ENCODE assay signal across 17 cellular contexts in the genomic region with DNA sequence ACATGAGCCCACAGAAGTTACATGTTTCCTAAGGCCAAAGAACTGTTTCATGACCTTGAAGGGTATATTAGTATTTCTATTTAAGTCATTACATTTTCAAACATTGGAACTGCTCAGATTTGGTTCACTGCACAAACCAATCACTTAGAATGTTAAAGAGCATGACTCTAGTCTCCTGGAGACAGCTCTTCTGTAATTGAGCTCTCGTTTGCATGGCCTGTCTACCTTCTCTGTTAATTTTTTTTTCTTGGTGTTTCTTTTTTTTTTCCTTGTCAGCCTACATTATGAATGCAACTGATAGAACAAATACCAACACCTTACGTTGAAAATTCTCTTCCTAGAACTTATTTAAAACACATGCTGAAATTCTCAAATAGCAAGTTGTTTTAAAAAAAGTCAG.
DNase-seq lines count a peak whose midpoint lies in the region; ATAC-seq and TF ChIP-seq lines count a peak whose summit lies in the region.
"Had no signal": no experiment of that assay in that cellular context is flagged by ENCODE, and none has a peak within 500 bp of the region (broad histone marks: within the 10 kb centered on the region; RNA-seq: fewer than 3 reads in every experiment).

No MANE protein-coding gene starts in this region.

- TF ChIP-seq POLR2A in heart left ventricle (IDR thresholded peaks at IDR 0.05): no peak

- H3K9ac ChIP-seq in OCI-LY3 (ENCODE audit: low read length): no peak overlapping the region
- no peak overlapping the region for H3K9ac ChIP-seq in SK-N-SH
- H3K9ac ChIP-seq: BLaER1 had no signal

- H3K4me2 ChIP-seq in OCI-LY3 (ENCODE audit: low read length) (peak overlapping the region; percentile 52), SK-N-SH (no peak overlapping the region)
- H3K4me2 ChIP-seq: BLaER1, PC-9 had no signal

- H3F3A ChIP-seq in SK-N-SH (replicated peaks; ENCODE audit: insufficient read depth): no peaks in the 10 kb centered on the region

- no peaks in the 10 kb centered on the region for H3K27me3 ChIP-seq in OCI-LY3 (ENCODE audit: low read depth, low read length)
- no peaks in the 10 kb centered on the region for H3K27me3 ChIP-seq in heart left ventricle
- no peaks in the 10 kb centered on the region for H3K27me3 ChIP-seq in SK-N-SH (ENCODE audit: insufficient read depth)
- H3K27me3 ChIP-seq: BLaER1, SJSA1 had no signal

- ATAC-seq in GM19395 (IDR thresholded peaks at IDR 0.05; ENCODE audit: unreplicated experiment): peak; percentile 25
- peak; percentile 44 for ATAC-seq in HG03103 (IDR thresholded peaks at IDR 0.05; ENCODE audit: low read depth, unreplicated experiment)
- ATAC-seq in heart left ventricle: no peak
- ATAC-seq: CD8-positive, alpha-beta T cell had no signal

- TF ChIP-seq EP300 in SK-N-SH (IDR thresholded peaks at IDR 0.05; ENCODE audit: borderline replicate concordance in 1 of 2, low read depth in 1 of 2, low read length in 1 of 2): no peak

- POLR2A ChIA-PET in SK-N-SH (lab: Yijun Ruan, JAX): no interaction called here

- TF ChIP-seq CTCF in OCI-LY3 (IDR thresholded peaks at IDR 0.05; ENCODE audit: low read depth, low read length) (no peak), heart left ventricle (IDR thresholded peaks at IDR 0.05) (no peak), SK-N-SH (IDR thresholded peaks at IDR 0.05) (no peak)

- WGBS in heart left ventricle, 4 donors: 70 to 81% (median 75%) methylated on average over 2 of the region's 2 CpGs
- 0% methylated on average over 2 of the region's 2 CpGs for WGBS in SK-N-SH (ENCODE audit: low lambda C conversion rate)

- H3K9me2 ChIP-seq in SK-N-SH: no peaks in the 10 kb centered on the region

- no peaks in the 10 kb centered on the region for H3K36me3 ChIP-seq in OCI-LY3 (replicated peaks; ENCODE audit: low read depth, low read length)
- H3K36me3 ChIP-seq in heart left ventricle: no peaks in the 10 kb centered on the region
- no peaks in the 10 kb centered on the region for H3K36me3 ChIP-seq in SK-N-SH (replicated peaks in 1 of 2; ENCODE audit: control insufficient read depth in 1 of 2, insufficient read depth in 2 of 2, low read length in 1 of 2)
- H3K36me3 ChIP-seq: BLaER1, SJSA1 had no signal

- intact Hi-C loops in heart left ventricle (cut with DNase I): no loop called here

- CTCF ChIA-PET in SK-N-SH (lab: Yijun Ruan, JAX): interaction anchor here (0.7 kb wide), 1 partner anchor 13 kb away, joined by 3 read pairs; no protein-coding TSS in a partner anchor

- peaks cover 13% of the 10 kb centered on the region for H3K4me1 ChIP-seq in OCI-LY3 (ENCODE audit: low read length)
- H3K4me1 ChIP-seq in heart left ventricle: no peaks in the 10 kb centered on the region
- 0 out of 4 replicates have a peak, but pooled peaks cover 0 to 4% of the 10 kb centered on the region in 2 experiments for H3K4me1 ChIP-seq in SK-N-SH (ENCODE audit: control insufficient read depth in 1 of 2, insufficient read depth in 2 of 2, low read depth in 1 of 2, low read length in 1 of 2)
- H3K4me1 ChIP-seq: BLaER1 had no signal

- no peaks in the 10 kb centered on the region for H3K9me3 ChIP-seq in OCI-LY3 (ENCODE audit: insufficient read depth, low read length)
- H3K9me3 ChIP-seq in heart left ventricle: no peaks in the 10 kb centered on the region
- H3K9me3 ChIP-seq in SK-N-SH: no peaks in the 10 kb centered on the region
- H3K9me3 ChIP-seq: BLaER1, SJSA1 had no signal

- TF ChIP-seq RAD21 in SK-N-SH (IDR thresholded peaks at IDR 0.05; ENCODE audit: low read length): no peak

- H4K20me1 ChIP-seq in OCI-LY3 (ENCODE audit: insufficient read depth, low read length): no peaks in the 10 kb centered on the region
- H4K20me1 ChIP-seq in SK-N-SH (ENCODE audit: insufficient read depth): no peaks in the 10 kb centered on the region
- H4K20me1 ChIP-seq: BLaER1 had no signal

- DNase-seq in DMS79 (lab: John Stamatoyannopoulos, UW) (peak; percentile 45), heart left ventricle (no peak), putamen (ENCODE audit: low spot score) (no peak), SK-N-SH (no peak)
- DNase-seq: CD8-positive, alpha-beta T cell; GDM1; KBM-7; NCI-H1417 treated with DMSO at 0.1 percent for 48 hours; NCI-H2081; NCI-H2227 treated with DMSO at 0.1 percent for 48 hours; PC-9; SW 1271 had no signal

- H3K4me3 ChIP-seq in OCI-LY3 (ENCODE audit: low read length) (0 out of 2 replicates have a peak overlapping the region, but pooled peaks have one; percentile 26), heart left ventricle (no peak overlapping the region), SK-N-SH (ENCODE audit: low read depth in 2 of 2, low read length in 1 of 2) (no peak overlapping the region)
- H3K4me3 ChIP-seq: BLaER1, PC-9, SJSA1 had no signal

- H2AFZ ChIP-seq in OCI-LY3 (ENCODE audit: low read depth, low read length) (peak overlapping the region; percentile 77; the same call in 1 of the 2 replicates), SK-N-SH (ENCODE audit: low read depth) (no peak overlapping the region)
- H2AFZ ChIP-seq: PC-9 had no signal

- H3K27ac ChIP-seq in OCI-LY3 (ENCODE audit: low read length) (no peak overlapping the region), heart left ventricle (no peak overlapping the region), SK-N-SH (ENCODE audit: low read depth in 2 of 2, low read length in 1 of 2) (no peak overlapping the region)
- H3K27ac ChIP-seq: BLaER1, PC-9, SJSA1 had no signal

- H3K79me2 ChIP-seq in OCI-LY3 (ENCODE audit: low read length) (no peaks in the 10 kb centered on the region), SK-N-SH (ENCODE audit: insufficient read depth) (no peaks in the 10 kb centered on the region)

TF ChIP-seq in SK-N-SH, 30 proteins besides CTCF, POLR2A, EP300 and RAD21:
- TF ChIP-seq RXRA (IDR thresholded peaks at IDR 0.05; ENCODE audit: borderline replicate concordance, low read depth) (no peak), SIN3A (IDR thresholded peaks at IDR 0.05; ENCODE audit: borderline replicate concordance, low read depth, low read length) (no peak), EZH2phosphoT487 (IDR thresholded peaks at IDR 0.05; ENCODE audit: borderline replicate concordance, low read depth) (no peak), ELF1 (IDR thresholded peaks at IDR 0.05) (no peak), GATA2 (CRISPR knock-in tag; IDR thresholded peaks at IDR 0.05) (no peak), FOSL2 (IDR thresholded peaks at IDR 0.05; ENCODE audit: borderline replicate concordance, low read depth) (no peak), POLR2AphosphoS5 (IDR thresholded peaks at IDR 0.05; ENCODE audit: low read depth, low read length) (no peak), NRF1 (IDR thresholded peaks at IDR 0.05; ENCODE audit: low read depth, low read length) (no peak)
- TF ChIP-seq, protein P1, sequence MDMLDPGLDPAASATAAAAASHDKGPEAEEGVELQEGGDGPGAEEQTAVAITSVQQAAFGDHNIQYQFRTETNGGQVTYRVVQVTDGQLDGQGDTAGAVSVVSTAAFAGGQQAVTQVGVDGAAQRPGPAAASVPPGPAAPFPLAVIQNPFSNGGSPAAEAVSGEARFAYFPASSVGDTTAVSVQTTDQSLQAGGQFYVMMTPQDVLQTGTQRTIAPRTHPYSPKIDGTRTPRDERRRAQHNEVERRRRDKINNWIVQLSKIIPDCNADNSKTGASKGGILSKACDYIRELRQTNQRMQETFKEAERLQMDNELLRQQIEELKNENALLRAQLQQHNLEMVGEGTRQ (IDR thresholded peaks at IDR 0.05; ENCODE audit: borderline replicate concordance, low read depth, low read length): no peak
- TF ChIP-seq, protein P2, sequence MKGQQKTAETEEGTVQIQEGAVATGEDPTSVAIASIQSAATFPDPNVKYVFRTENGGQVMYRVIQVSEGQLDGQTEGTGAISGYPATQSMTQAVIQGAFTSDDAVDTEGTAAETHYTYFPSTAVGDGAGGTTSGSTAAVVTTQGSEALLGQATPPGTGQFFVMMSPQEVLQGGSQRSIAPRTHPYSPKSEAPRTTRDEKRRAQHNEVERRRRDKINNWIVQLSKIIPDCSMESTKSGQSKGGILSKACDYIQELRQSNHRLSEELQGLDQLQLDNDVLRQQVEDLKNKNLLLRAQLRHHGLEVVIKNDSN (IDR thresholded peaks at IDR 0.05; ENCODE audit: borderline replicate concordance, low read depth): no peak
- TF ChIP-seq, protein P3, sequence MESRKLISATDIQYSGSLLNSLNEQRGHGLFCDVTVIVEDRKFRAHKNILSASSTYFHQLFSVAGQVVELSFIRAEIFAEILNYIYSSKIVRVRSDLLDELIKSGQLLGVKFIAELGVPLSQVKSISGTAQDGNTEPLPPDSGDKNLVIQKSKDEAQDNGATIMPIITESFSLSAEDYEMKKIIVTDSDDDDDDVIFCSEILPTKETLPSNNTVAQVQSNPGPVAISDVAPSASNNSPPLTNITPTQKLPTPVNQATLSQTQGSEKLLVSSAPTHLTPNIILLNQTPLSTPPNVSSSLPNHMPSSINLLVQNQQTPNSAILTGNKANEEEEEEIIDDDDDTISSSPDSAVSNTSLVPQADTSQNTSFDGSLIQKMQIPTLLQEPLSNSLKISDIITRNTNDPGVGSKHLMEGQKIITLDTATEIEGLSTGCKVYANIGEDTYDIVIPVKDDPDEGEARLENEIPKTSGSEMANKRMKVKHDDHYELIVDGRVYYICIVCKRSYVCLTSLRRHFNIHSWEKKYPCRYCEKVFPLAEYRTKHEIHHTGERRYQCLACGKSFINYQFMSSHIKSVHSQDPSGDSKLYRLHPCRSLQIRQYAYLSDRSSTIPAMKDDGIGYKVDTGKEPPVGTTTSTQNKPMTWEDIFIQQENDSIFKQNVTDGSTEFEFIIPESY (IDR thresholded peaks at IDR 0.05; ENCODE audit: borderline replicate concordance, low read depth): no peak
TF ChIP-seq in SK-N-SH: peak in this region for 0.

Comparison
In these comparisons a context has a peak if more than half of its experiments do, and no peak if none do; other contexts are left out.
1. ATAC-seq: peak in GM19395 (single experiment) and HG03103 (single experiment); none in heart left ventricle (0 of 4).